In the genomic region with DNA sequence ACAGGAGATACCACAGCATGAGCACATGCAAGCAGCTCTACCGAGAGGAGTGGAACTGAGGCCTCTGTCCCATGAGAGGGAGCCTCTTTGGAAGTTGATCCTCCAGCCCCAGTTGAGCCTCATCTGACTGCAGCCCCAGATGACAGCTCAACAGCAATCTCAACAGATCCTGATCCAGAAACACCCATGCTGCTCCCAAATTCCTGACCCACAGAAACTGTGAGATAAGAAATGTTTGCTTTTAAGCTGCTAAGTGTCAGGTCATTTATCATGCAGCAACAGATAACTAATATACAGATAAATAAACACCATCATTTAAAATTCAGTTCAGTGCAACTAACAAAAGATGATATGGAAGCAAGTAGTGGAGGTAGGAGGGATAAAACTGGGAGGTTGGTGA, we compare ENCODE assay signal across 1 cellular context.
TF ChIP-seq lines count a peak whose summit lies in the region.

No MANE protein-coding gene starts in this region.

TF ChIP-seq in HepG2, 621 proteins besides CTCF, POLR2A, EP300 and RAD21:
- no peak for TF ChIP-seq ZNF777 (CRISPR knock-in tag; IDR thresholded peaks at IDR 0.05)
- no peak for TF ChIP-seq IRF2 (CRISPR knock-in tag; IDR thresholded peaks at IDR 0.05)
- TF ChIP-seq JDP2 (CRISPR knock-in tag; IDR thresholded peaks at IDR 0.05; ENCODE audit: borderline replicate concordance) = no peak
- no peak for TF ChIP-seq ZC3H4 (CRISPR knock-in tag; IDR thresholded peaks at IDR 0.05; ENCODE audit: borderline replicate concordance)
- TF ChIP-seq ZNF713 (CRISPR knock-in tag; IDR thresholded peaks at IDR 0.05) = no peak
- no peak for TF ChIP-seq U2AF2 (IDR thresholded peaks at IDR 0.05; ENCODE audit: low read depth, low read length)
TF ChIP-seq in HepG2: peak in this region for 0.
